12 cellular contexts compared by ENCODE assay signal in the genomic region with DNA sequence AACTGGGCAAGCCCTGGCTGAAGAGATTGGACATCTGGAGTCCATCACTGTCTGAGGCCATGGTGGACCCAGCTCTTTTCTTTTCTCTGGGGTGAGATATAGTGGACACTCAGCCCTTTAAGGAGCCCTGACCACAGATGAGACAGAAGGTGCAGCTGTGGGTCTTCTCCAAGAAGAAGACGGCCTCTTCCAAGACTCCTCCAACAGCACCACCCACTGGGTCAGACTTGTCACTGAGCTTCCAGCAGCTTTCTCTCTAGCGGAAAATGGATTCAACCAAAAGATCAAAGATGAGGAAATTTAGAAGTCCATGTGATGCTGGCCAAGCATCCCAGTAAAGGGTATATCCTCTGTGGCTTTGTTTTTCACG. TPM values are rescaled to one million over a fixed set of nuclear protein-coding genes. Genes with fewer than 3 reads are reported as not detected.
DNase-seq lines count a peak whose midpoint lies in the region; ATAC-seq and TF ChIP-seq lines count a peak whose summit lies in the region.
"Had no signal": no experiment of that assay in that cellular context is flagged by ENCODE, and none has a peak within 500 bp of the region (broad histone marks: within the 10 kb centered on the region; RNA-seq: fewer than 3 reads in every experiment).

No MANE protein-coding gene starts in this region.

- intact Hi-C loops in Panc1 (cut with micrococcal nuclease; ENCODE audit: unreplicated experiment) = no loop called here
- intact Hi-C loops in posterior vena cava (cut with DNase I) = loop anchor here in 1 of 2 donors (2.0 kb wide), 1 partner anchor 20 kb away; no protein-coding TSS in a partner anchor

- POLR2A ChIA-PET in Panc1 (lab: Charles Lee) = no interaction called here

- no peaks in the 10 kb centered on the region for H3K4me1 ChIP-seq in Panc1 (ENCODE audit: control insufficient read depth, insufficient read depth, low read length)
- H3K4me1 ChIP-seq: gastrocnemius medialis had no signal

- H3K27ac ChIP-seq in Panc1 (ENCODE audit: low read length) = peak overlapping the region; percentile 23; the same call in 1 of the 2 replicates

- in situ Hi-C loops in Panc1 (cut with HindIII; ENCODE audit: low pct_unique_long_range_greater_than_20kb, low sequenced_read_pairs) = no loop called here

- no peaks in the 10 kb centered on the region for H3K9me3 ChIP-seq in Panc1 (ENCODE audit: control insufficient read depth, insufficient read depth, low read depth, low read length)
- H3K9me3 ChIP-seq: gastrocnemius medialis had no signal

- ATAC-seq in Panc1 = no peak
- ATAC-seq in GM18868 (IDR thresholded peaks at IDR 0.05; ENCODE audit: unreplicated experiment) = no peak

- TF ChIP-seq CTCF in AG09319 (IDR thresholded peaks at IDR 0.05; ENCODE audit: low read depth, low read length) = peak; percentile 47
- no peak for TF ChIP-seq CTCF in Panc1 (IDR thresholded peaks at IDR 0.05)
- TF ChIP-seq CTCF in fibroblast of mammary gland (conservative IDR thresholded peaks at IDR 0.05; ENCODE audit: control insufficient read depth, insufficient read depth, low read depth, low read length) = peak; percentile 44

- CTCF ChIA-PET in Panc1 (lab: Charles Lee) = interaction anchor here (0.6 kb wide), 2 partner anchors 86 to 508 kb away, joined by 3 read pairs; no protein-coding TSS in a partner anchor

- no peaks in the 10 kb centered on the region for H3K36me3 ChIP-seq in Panc1 (ENCODE audit: control insufficient read depth, insufficient read depth, low read length)
- H3K36me3 ChIP-seq: gastrocnemius medialis had no signal

- BruUV-seq in Panc1 (replicated peaks; lab: Mats Ljungman, UMichigan) = no TSS peak

- DNase-seq in AG09319 (ENCODE audit: extremely low read depth, low read depth) = no peak
- no peak for DNase-seq in Panc1 (ENCODE audit: low read depth, low spot score)
- DNase-seq in fibroblast of mammary gland (ENCODE audit: low read depth) = peak; percentile 76
- peak; percentile 86 for DNase-seq in posterior vena cava (ENCODE audit: low spot score)
- no peak for DNase-seq in kidney tubule cell (ENCODE audit: low spot score)
- no peak for DNase-seq in NCI-H2196 (lab: John Stamatoyannopoulos, UW; ENCODE audit: unreplicated experiment)
- no peak for DNase-seq in DMS 273 (lab: John Stamatoyannopoulos, UW; ENCODE audit: unreplicated experiment)
- DNase-seq: activated CD4-positive, alpha-beta memory T cell treated with anti-CD3 and anti-CD28 coated beads for 36 hours; activated naive CD4-positive, alpha-beta T cell; cortex of kidney had no signal

- H3K27me3 ChIP-seq in Panc1 (ENCODE audit: control insufficient read depth, insufficient read depth, low read length) = no peaks in the 10 kb centered on the region

- H3K4me3 ChIP-seq in Panc1 (ENCODE audit: low read depth in 2 of 2, low read length in 2 of 2) (no peak overlapping the region), fibroblast of mammary gland (ENCODE audit: control insufficient read depth, low read depth, low read length) (no peak overlapping the region)
- H3K4me3 ChIP-seq: gastrocnemius medialis had no signal

RNA-seq across cellular contexts. Expression of gene TWIST2, which starts 27.3 kb away (rescaled TPM):
- total RNA-seq in Panc1 (2021; ENCODE audit: unreplicated experiment) = 4.2 TPM
- 6.5 TPM for polyA plus RNA-seq in Panc1 (2012; ENCODE audit: insufficient read length)
- 10 to 100 TPM; 18.6 to 23.0 TPM for total RNA-seq in posterior vena cava
- total RNA-seq: activated CD4-positive, alpha-beta memory T cell treated with anti-CD3 and anti-CD28 coated beads for 36 hours had no signal

Comparison
In these comparisons a context has a peak if more than half of its experiments do, and no peak if none do; other contexts are left out.
1. DNase-seq: peak in fibroblast of mammary gland (single experiment) and posterior vena cava (single experiment); none in AG09319 (single experiment), Panc1 (single experiment), kidney tubule cell (single experiment), NCI-H2196 (single experiment) and DMS 273 (single experiment).